9 cellular contexts compared by ENCODE assay signal in genomic region chr5:95957804-95958203, GRCh38. TPM values are rescaled to one million over a fixed set of nuclear protein-coding genes. Genes with fewer than 3 reads are reported as not detected.
A peak's percentile ranks its signal among the peaks of the same experiment; 100 is the strongest.
DNase-seq lines count a peak whose midpoint lies in the region; ATAC-seq, FAIRE-seq and TF ChIP-seq lines count a peak whose summit lies in the region.
"Had no signal": no experiment of that assay in that cellular context is flagged by ENCODE, and none has a peak within 500 bp of the region (broad histone marks: within the 10 kb centered on the region; RNA-seq: fewer than 3 reads in every experiment).

No MANE protein-coding gene starts in this region.

- H3K9me3 Mint-ChIP-seq in activated T-cell treated with anti-CD3 and anti-CD28 coated beads, Interleukin-2, amount 50 U/mL, for 72 hours, result no peaks in the 10 kb centered on the region
- H3K9me3 Mint-ChIP-seq in activated CD4-positive, alpha-beta memory T cell treated with anti-CD3 and anti-CD28 coated beads, Interleukin-2, amount 10 ng/mL, durations not matched to agents 7 days and 5 days, result no peaks in the 10 kb centered on the region
- H3K9me3 Mint-ChIP-seq in stimulated activated naive B cell treated with anti-CD40 and anti-IgM and Interleukin-4, amounts not matched to agents 10 μg/mL and 1 μg/mL and 100 μg/mL, for 72 hours, result peaks cover 0 to 2% of the 10 kb centered on the region in 2 donors

- peaks cover 24% of the 10 kb centered on the region for H3K4me1 ChIP-seq in hepatocyte (ENCODE audit: insufficient read depth)
- H3K4me1 ChIP-seq in suprapubic skin, result peaks cover 63% of the 10 kb centered on the region

- FAIRE-seq in GM19239 (lab: Jason Lieb, UNC), result no peak

- H3K4me3 Mint-ChIP-seq in activated T-cell treated with anti-CD3 and anti-CD28 coated beads, Interleukin-2, amount 50 U/mL, for 72 hours, result peak overlapping the region; percentile 88 to 99
- peak overlapping the region; percentile 43 for H3K4me3 Mint-ChIP-seq in activated CD4-positive, alpha-beta memory T cell treated with anti-CD3 and anti-CD28 coated beads, Interleukin-2, amount 10 ng/mL, durations not matched to agents 7 days and 5 days
- no peak overlapping the region for H3K4me3 Mint-ChIP-seq in stimulated activated naive B cell treated with anti-CD40 and anti-IgM and Interleukin-4, amounts not matched to agents 10 μg/mL and 1 μg/mL and 100 μg/mL, for 72 hours

- POLR2A ChIA-PET in activated CD4-positive, alpha-beta memory T cell treated with anti-CD3 and anti-CD28 coated beads, Interleukin-2, amount 10 ng/mL, durations not matched to agents 7 days and 5 days (lab: Charles Lee), result interaction anchor here (1.1 to 1.4 kb wide), 4 partner anchors 11 to 96 kb away, joined by 3 to 4 read pairs (median 4); no protein-coding TSS in a partner anchor

- peaks cover 81% of the 10 kb centered on the region for H3K79me2 ChIP-seq in hepatocyte

- H3K9me2 ChIP-seq in hepatocyte (replicated peaks; ENCODE audit: insufficient read depth), result no peaks in the 10 kb centered on the region

- TF ChIP-seq POLR2A in suprapubic skin (IDR thresholded peaks at IDR 0.05), result no peak

- no peak for TF ChIP-seq EP300 in suprapubic skin (IDR thresholded peaks at IDR 0.05)

- H3K36me3 Mint-ChIP-seq in activated T-cell treated with anti-CD3 and anti-CD28 coated beads, Interleukin-2, amount 50 U/mL, for 72 hours (ENCODE audit: insufficient read depth in 2 of 2), result peaks cover 18 to 29% of the 10 kb centered on the region in 2 donors
- H3K36me3 Mint-ChIP-seq in activated CD4-positive, alpha-beta memory T cell treated with anti-CD3 and anti-CD28 coated beads, Interleukin-2, amount 10 ng/mL, durations not matched to agents 7 days and 5 days (ENCODE audit: low read depth), result peaks cover 33% of the 10 kb centered on the region
- peaks cover 11 to 28% of the 10 kb centered on the region in 2 donors for H3K36me3 Mint-ChIP-seq in stimulated activated naive B cell treated with anti-CD40 and anti-IgM and Interleukin-4, amounts not matched to agents 10 μg/mL and 1 μg/mL and 100 μg/mL, for 72 hours

- peak overlapping the region; percentile 22 for H3K27ac Mint-ChIP-seq in activated T-cell treated with anti-CD3 and anti-CD28 coated beads, Interleukin-2, amount 50 U/mL, for 72 hours
- no peak overlapping the region for H3K27ac Mint-ChIP-seq in activated CD4-positive, alpha-beta memory T cell treated with anti-CD3 and anti-CD28 coated beads, Interleukin-2, amount 10 ng/mL, durations not matched to agents 7 days and 5 days
- H3K27ac Mint-ChIP-seq in stimulated activated naive B cell treated with anti-CD40 and anti-IgM and Interleukin-4, amounts not matched to agents 10 μg/mL and 1 μg/mL and 100 μg/mL, for 72 hours, result no peak overlapping the region

- no peak for ATAC-seq in activated T-cell treated with anti-CD3 and anti-CD28 coated beads, Interleukin-2, amount 50 U/mL, for 72 hours (replicated peaks in 1 of 2)
- no peak for ATAC-seq in stimulated activated naive B cell treated with anti-CD40 and anti-IgM and Interleukin-4, amounts not matched to agents 10 μg/mL and 1 μg/mL and 100 μg/mL, for 72 hours (replicated peaks)

- no peak overlapping the region for H3K4me3 ChIP-seq in hepatocyte
- H3K4me3 ChIP-seq in suprapubic skin, result peak overlapping the region; percentile 74

- no peak for DNase-seq in activated T-cell treated with anti-CD3 and anti-CD28 coated beads, Interleukin-2, amount 50 U/mL, for 72 hours
- no peak for DNase-seq in activated T-cell treated with anti-CD3 and anti-CD28 coated beads, Interleukin-2, amount 50 U/mL, for 48 hours
- DNase-seq in activated CD4-positive, alpha-beta memory T cell treated with anti-CD3 and anti-CD28 coated beads, Interleukin-2, amount 10 ng/mL, durations not matched to agents 7 days and 5 days, result no peak
- no peak for DNase-seq in hepatocyte (ENCODE audit: low spot score)
- no peak for DNase-seq in suprapubic skin (ENCODE audit: low spot score in 2 of 2)
- DNase-seq in stimulated activated naive B cell treated with anti-CD40 and anti-IgM and Interleukin-4, amounts not matched to agents 10 μg/mL and 1 μg/mL and 100 μg/mL, for 72 hours, result no peak
- DNase-seq in GM19239 (ENCODE audit: insufficient read length, low spot score), result no peak
- DNase-seq in epidermal melanocyte (ENCODE audit: insufficient read length, low spot score), result no peak
- DNase-seq: NCI-H1417 had no signal

- CTCF ChIA-PET in activated CD4-positive, alpha-beta memory T cell treated with anti-CD3 and anti-CD28 coated beads, Interleukin-2, amount 10 ng/mL, durations not matched to agents 7 days and 5 days (lab: Charles Lee), result interaction anchor here (1.1 to 2.1 kb wide), 3 partner anchors 11 to 65 kb away, joined by 3 to 4 read pairs (median 3); no protein-coding TSS in a partner anchor

- H3K27me3 Mint-ChIP-seq in activated T-cell treated with anti-CD3 and anti-CD28 coated beads, Interleukin-2, amount 50 U/mL, for 72 hours (ENCODE audit: low read depth), result no peaks in the 10 kb centered on the region
- H3K27me3 Mint-ChIP-seq in activated CD4-positive, alpha-beta memory T cell treated with anti-CD3 and anti-CD28 coated beads, Interleukin-2, amount 10 ng/mL, durations not matched to agents 7 days and 5 days, result no peaks in the 10 kb centered on the region
- H3K27me3 Mint-ChIP-seq in stimulated activated naive B cell treated with anti-CD40 and anti-IgM and Interleukin-4, amounts not matched to agents 10 μg/mL and 1 μg/mL and 100 μg/mL, for 72 hours, result peaks cover 0 to 7% of the 10 kb centered on the region in 2 donors

- peak overlapping the region; percentile 83 for H3K4me2 ChIP-seq in hepatocyte

- peaks cover 69% of the 10 kb centered on the region for H3K4me1 Mint-ChIP-seq in activated T-cell treated with anti-CD3 and anti-CD28 coated beads, Interleukin-2, amount 50 U/mL, for 72 hours (ENCODE audit: low read depth)
- H3K4me1 Mint-ChIP-seq in activated CD4-positive, alpha-beta memory T cell treated with anti-CD3 and anti-CD28 coated beads, Interleukin-2, amount 10 ng/mL, durations not matched to agents 7 days and 5 days, result peaks cover 74% of the 10 kb centered on the region
- peaks cover 41 to 53% of the 10 kb centered on the region in 2 donors for H3K4me1 Mint-ChIP-seq in stimulated activated naive B cell treated with anti-CD40 and anti-IgM and Interleukin-4, amounts not matched to agents 10 μg/mL and 1 μg/mL and 100 μg/mL, for 72 hours

- peaks cover 65% of the 10 kb centered on the region for H4K20me1 ChIP-seq in hepatocyte (ENCODE audit: insufficient read depth, poor library complexity, severe bottlenecking)

- H3K9me3 ChIP-seq in hepatocyte (ENCODE audit: low read depth), result no peaks in the 10 kb centered on the region
- H3K9me3 ChIP-seq in suprapubic skin, result no peaks in the 10 kb centered on the region

- TF ChIP-seq CTCF in hepatocyte (IDR thresholded peaks at IDR 0.05; ENCODE audit: poor library complexity) (no peak), suprapubic skin (IDR thresholded peaks at IDR 0.05) (no peak)

- H3K27me3 ChIP-seq in hepatocyte, result no peaks in the 10 kb centered on the region
- no peaks in the 10 kb centered on the region for H3K27me3 ChIP-seq in suprapubic skin

- H3K36me3 ChIP-seq in hepatocyte (replicated peaks; ENCODE audit: insufficient read depth, low read depth) (no peaks in the 10 kb centered on the region), suprapubic skin (no peaks in the 10 kb centered on the region)

- 89% methylated on average over 3 of the region's 3 CpGs for WGBS in hepatocyte (ENCODE audit: low lambda C conversion rate, missing lambda C conversion rate)
- WGBS in suprapubic skin, result 95% methylated on average over 3 of the region's 3 CpGs

- no peak overlapping the region for H2AFZ ChIP-seq in hepatocyte

- no peak overlapping the region for H3K27ac ChIP-seq in hepatocyte
- no peak overlapping the region for H3K27ac ChIP-seq in suprapubic skin

RNA-seq across cellular contexts. Expression of gene ELL2, which starts 3.8 kb away (rescaled TPM):
- total RNA-seq in activated T-cell treated with anti-CD3 and anti-CD28 coated beads, Interleukin-2, amount 50 U/mL, for 72 hours, result 100 to 1,000 TPM in 1 of 2 donors, 10 to 100 TPM in 1; 76.3 to 113 TPM
- 10 to 100 TPM; 54.4 to 59.0 TPM for total RNA-seq in activated CD4-positive, alpha-beta memory T cell treated with anti-CD3 and anti-CD28 coated beads, Interleukin-2, amount 10 ng/mL, durations not matched to agents 7 days and 5 days
- total RNA-seq in hepatocyte (51.1 and 56.0 TPM in 2 replicates), suprapubic skin (100 to 1,000 TPM in 2 of 4 donors, 10 to 100 TPM in 2; 58.2 to 128 (median 95.0) TPM)
- 31.9 and 34.6 TPM in 2 replicates for polyA plus RNA-seq in hepatocyte

Comparison
In these comparisons a context has a peak if more than half of its experiments do, and no peak if none do; other contexts are left out.
1. H3K4me3 Mint-ChIP-seq: peak in activated T-cell treated with anti-CD3 and anti-CD28 coated beads, Interleukin-2, amount 50 U/mL, for 72 hours (2 of 2) and activated CD4-positive, alpha-beta memory T cell treated with anti-CD3 and anti-CD28 coated beads, Interleukin-2, amount 10 ng/mL, durations not matched to agents 7 days and 5 days (single experiment); none in stimulated activated naive B cell treated with anti-CD40 and anti-IgM and Interleukin-4, amounts not matched to agents 10 μg/mL and 1 μg/mL and 100 μg/mL, for 72 hours (0 of 2).